Comparison of ENCODE assay signal across 10 cellular contexts in the genomic region with DNA sequence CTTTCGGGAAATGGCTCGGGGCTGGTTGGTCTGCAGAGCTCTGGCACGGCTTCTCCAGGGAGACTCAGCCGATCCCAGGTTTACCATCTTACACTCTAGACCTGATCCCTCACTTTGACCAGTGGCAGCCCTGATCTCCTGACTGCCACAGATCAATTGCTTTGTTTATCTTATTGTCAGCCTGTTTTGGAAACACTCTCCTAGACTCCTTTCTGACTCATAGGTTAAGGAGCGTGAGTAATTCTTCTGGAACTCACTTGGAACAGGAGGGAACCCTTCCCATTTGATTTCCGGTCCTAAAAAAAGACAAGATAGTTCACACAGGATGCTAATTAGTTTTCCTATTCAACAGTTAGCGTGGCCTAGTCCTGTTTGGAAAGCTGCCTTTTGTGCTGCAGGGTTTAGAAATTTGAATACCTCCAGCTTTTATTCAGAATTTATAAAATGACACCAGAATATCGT. TPM values are rescaled to one million over a fixed set of nuclear protein-coding genes. Genes with fewer than 3 reads are reported as not detected.
DNase-seq lines count a peak whose midpoint lies in the region; ATAC-seq and TF ChIP-seq lines count a peak whose summit lies in the region.
"Had no signal": no experiment of that assay in that cellular context is flagged by ENCODE, and none has a peak within 500 bp of the region (broad histone marks: within the 10 kb centered on the region; RNA-seq: fewer than 3 reads in every experiment).

No MANE protein-coding gene starts in this region.

- H3K4me3 Mint-ChIP-seq in Caco-2 (ENCODE audit: unreplicated experiment) = no peak overlapping the region
- H3K4me3 Mint-ChIP-seq: activated T-helper 1 cell treated with anti-CD3 and anti-CD28 coated beads, Interleukin-12 subunit alpha, Interleukin-12 subunit beta, Interleukin-2, Interleukin-4 antibody, amounts not matched to agents 30 ng/mL and 10 ng/mL and 1 ng/mL, durations not matched to agents 14 hours and 24 hours and 36 hours had no signal

- H3K36me3 ChIP-seq in Caco-2 (ENCODE audit: control insufficient read depth, insufficient read depth, low read length) = no peaks in the 10 kb centered on the region
- H3K36me3 ChIP-seq in RWPE2 (ENCODE audit: low read depth) = no peaks in the 10 kb centered on the region
- H3K36me3 ChIP-seq in psoas muscle (ENCODE audit: insufficient read depth in 1 of 2, low read depth in 1 of 2) = no peaks in the 10 kb centered on the region

- POLR2A ChIA-PET in Caco-2 (lab: Charles Lee) = no interaction called here

- H3K27ac ChIP-seq in RWPE2 (ENCODE audit: poor library complexity, severe bottlenecking) = peak overlapping the region; percentile 100
- H3K27ac ChIP-seq in psoas muscle = peak overlapping the region; percentile 63

- CTCF ChIA-PET in Caco-2 (lab: Charles Lee) = interaction anchor here (1.0 kb wide), 1 partner anchor 22 kb away, joined by 3 read pairs; no protein-coding TSS in a partner anchor

- H3K36me3 Mint-ChIP-seq in Caco-2 (ENCODE audit: insufficient read depth, unreplicated experiment) = no peaks in the 10 kb centered on the region

- no peak for DNase-seq in Caco-2
- no peak for DNase-seq in RWPE2 (ENCODE audit: low spot score)
- DNase-seq in foreskin melanocyte = peak; percentile 92
- peak in 1 of 2 donors; percentile 53 for DNase-seq in psoas muscle
- DNase-seq in NCI-H748 (lab: John Stamatoyannopoulos, UW; ENCODE audit: unreplicated experiment) = no peak
- no peak for DNase-seq in NCI-H2196 (lab: John Stamatoyannopoulos, UW; ENCODE audit: unreplicated experiment)
- DNase-seq: DND-41 had no signal

- H3K4me3 ChIP-seq in Caco-2 (ENCODE audit: low read depth, low read length) (no peak overlapping the region), RWPE2 (ENCODE audit: severe bottlenecking) (no peak overlapping the region), psoas muscle (no peak overlapping the region)

- ATAC-seq in RWPE2 (ENCODE audit: low read depth) (peak; percentile 70), psoas muscle (peak; percentile 81 to 89 (median 84)), GM18867 (IDR thresholded peaks at IDR 0.05; ENCODE audit: unreplicated experiment) (no peak), HG03097 (IDR thresholded peaks at IDR 0.05; ENCODE audit: low FRiP score, unreplicated experiment) (no peak)

- TF ChIP-seq CTCF in Caco-2 (IDR thresholded peaks at IDR 0.05; ENCODE audit: insufficient read depth in 1 of 2, low read depth in 1 of 2, low read length in 1 of 2, severe bottlenecking in 1 of 2, unreplicated experiment in 1 of 2) = no peak
- no peak for TF ChIP-seq CTCF in RWPE2 (IDR thresholded peaks at IDR 0.05; ENCODE audit: poor library complexity, severe bottlenecking)
- no peak for TF ChIP-seq CTCF in psoas muscle (IDR thresholded peaks at IDR 0.05)

- H3K9me3 ChIP-seq in Caco-2 = no peaks in the 10 kb centered on the region
- H3K9me3 ChIP-seq in RWPE2 (ENCODE audit: severe bottlenecking) = no peaks in the 10 kb centered on the region
- H3K9me3 ChIP-seq in psoas muscle = no peaks in the 10 kb centered on the region

- H3K4me1 ChIP-seq in Caco-2 (peaks cover 37% of the 10 kb centered on the region), RWPE2 (ENCODE audit: insufficient read depth, poor library complexity, severe bottlenecking) (peaks cover 39% of the 10 kb centered on the region), psoas muscle (peaks cover 12% of the 10 kb centered on the region)

- peaks cover 21% of the 10 kb centered on the region for H3K4me1 Mint-ChIP-seq in Caco-2 (ENCODE audit: low read depth, unreplicated experiment)

- no peaks in the 10 kb centered on the region for H3K27me3 Mint-ChIP-seq in Caco-2 (ENCODE audit: insufficient read depth, unreplicated experiment)

- WGBS in psoas muscle, 3 donors = 29 to 52% (median 37%) methylated on average over 8 of the region's 8 CpGs

- intact Hi-C loops in Caco-2 (cut with micrococcal nuclease; ENCODE audit: unreplicated experiment) (no loop called here), psoas muscle (cut with DNase I) (no loop called here)

- H3K27me3 ChIP-seq in Caco-2 (replicated peaks; ENCODE audit: control insufficient read depth, insufficient read depth, low read length) (no peaks in the 10 kb centered on the region), RWPE2 (ENCODE audit: insufficient read depth, poor library complexity, severe bottlenecking) (no peaks in the 10 kb centered on the region), psoas muscle (ENCODE audit: insufficient read depth in 3 of 3, low read length in 2 of 3) (no peaks in the 10 kb centered on the region)

- no TSS peak for BruUV-seq in Caco-2 (replicated peaks; lab: Mats Ljungman, UMichigan)

- no peaks in the 10 kb centered on the region for H3K9me3 Mint-ChIP-seq in Caco-2 (ENCODE audit: unreplicated experiment)
- H3K9me3 Mint-ChIP-seq: activated T-helper 1 cell treated with anti-CD3 and anti-CD28 coated beads, Interleukin-12 subunit alpha, Interleukin-12 subunit beta, Interleukin-2, Interleukin-4 antibody, amounts not matched to agents 30 ng/mL and 10 ng/mL and 1 ng/mL, durations not matched to agents 14 hours and 24 hours and 36 hours had no signal

- H3K27ac Mint-ChIP-seq in Caco-2 (ENCODE audit: unreplicated experiment) = peak overlapping the region; percentile 10
- H3K27ac Mint-ChIP-seq: activated T-helper 1 cell treated with anti-CD3 and anti-CD28 coated beads, Interleukin-12 subunit alpha, Interleukin-12 subunit beta, Interleukin-2, Interleukin-4 antibody, amounts not matched to agents 30 ng/mL and 10 ng/mL and 1 ng/mL, durations not matched to agents 14 hours and 24 hours and 36 hours had no signal

RNA-seq across cellular contexts. Expression of a gene that starts 16.0 kb away (rescaled TPM):
- total RNA-seq in Caco-2 (2022) = 17.8 and 17.9 TPM in 2 replicates
- total RNA-seq in psoas muscle = 10 to 100 TPM; 15.1 to 35.4 (median 23.4) TPM
- 10 to 100 TPM in 2 of 3 donors, 1 to 10 TPM in 1; 7.4 to 34.6 (median 28.2) TPM for polyA plus RNA-seq in psoas muscle

Comparison
In these comparisons a context has a peak if more than half of its experiments do, and no peak if none do; other contexts are left out.
1. ATAC-seq: peak in RWPE2 (single experiment) and psoas muscle (4 of 4); none in GM18867 (single experiment) and HG03097 (single experiment).